ENCODE assay signal across 1 cellular context in the genomic region with DNA sequence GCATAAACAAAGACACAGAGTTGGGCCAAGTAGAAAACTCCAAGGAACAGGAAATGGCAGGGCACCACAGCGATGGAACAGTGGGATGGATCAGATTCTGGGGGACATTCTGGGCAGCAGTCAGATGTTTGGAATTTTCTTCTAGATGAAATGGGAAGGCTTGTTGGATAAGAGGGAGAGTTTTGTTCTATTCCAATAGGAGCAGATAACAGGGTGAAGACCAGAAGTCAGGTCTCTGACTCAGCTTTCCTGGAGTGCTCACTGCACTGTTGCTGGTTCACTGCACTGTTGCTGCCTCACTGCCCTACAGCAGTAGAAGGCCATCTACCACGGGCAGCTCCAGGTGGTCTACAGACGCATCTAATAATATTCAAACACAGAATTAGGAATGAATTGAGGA.
TF ChIP-seq lines count a peak whose summit lies in the region.

No MANE protein-coding gene starts in this region.

TF ChIP-seq in IMR-90, 13 proteins besides CTCF, POLR2A, EP300 and RAD21 (continued from another document):
- no peak for TF ChIP-seq ELK1 (IDR thresholded peaks at IDR 0.05; ENCODE audit: borderline replicate concordance, low read depth, low read length)
- no peak for TF ChIP-seq MXI1 (IDR thresholded peaks at IDR 0.05; ENCODE audit: borderline replicate concordance, low read depth, low read length)
- no peak for TF ChIP-seq FOS (IDR thresholded peaks at IDR 0.05; ENCODE audit: low read depth, low read length)
- no peak for TF ChIP-seq CHD1 (IDR thresholded peaks at IDR 0.05; ENCODE audit: low read depth, low read length)
- no peak for TF ChIP-seq CEBPB (IDR thresholded peaks at IDR 0.05; ENCODE audit: low read depth, low read length)
- no peak for TF ChIP-seq BHLHE40 (IDR thresholded peaks at IDR 0.05; ENCODE audit: low read depth, low read length)
- TF ChIP-seq MAZ (IDR thresholded peaks at IDR 0.05; ENCODE audit: borderline replicate concordance, low read depth, low read length), result no peak
- TF ChIP-seq RFX5 (IDR thresholded peaks at IDR 0.05; ENCODE audit: low read depth, low read length), result no peak
- TF ChIP-seq NFE2L2 (IDR thresholded peaks at IDR 0.05; ENCODE audit: low read depth, low read length), result no peak
TF ChIP-seq in IMR-90: peak in this region for 0.
